In genomic region chr13:33934343-33934742, GRCh38 we compare ENCODE assay signal across 1 cellular context.
TF ChIP-seq lines count a peak whose summit lies in the region.

No MANE protein-coding gene starts in this region.

TF ChIP-seq in GM23338, 12 proteins besides CTCF, POLR2A, EP300 and RAD21 (continued from another document):
- TF ChIP-seq, protein P1, sequence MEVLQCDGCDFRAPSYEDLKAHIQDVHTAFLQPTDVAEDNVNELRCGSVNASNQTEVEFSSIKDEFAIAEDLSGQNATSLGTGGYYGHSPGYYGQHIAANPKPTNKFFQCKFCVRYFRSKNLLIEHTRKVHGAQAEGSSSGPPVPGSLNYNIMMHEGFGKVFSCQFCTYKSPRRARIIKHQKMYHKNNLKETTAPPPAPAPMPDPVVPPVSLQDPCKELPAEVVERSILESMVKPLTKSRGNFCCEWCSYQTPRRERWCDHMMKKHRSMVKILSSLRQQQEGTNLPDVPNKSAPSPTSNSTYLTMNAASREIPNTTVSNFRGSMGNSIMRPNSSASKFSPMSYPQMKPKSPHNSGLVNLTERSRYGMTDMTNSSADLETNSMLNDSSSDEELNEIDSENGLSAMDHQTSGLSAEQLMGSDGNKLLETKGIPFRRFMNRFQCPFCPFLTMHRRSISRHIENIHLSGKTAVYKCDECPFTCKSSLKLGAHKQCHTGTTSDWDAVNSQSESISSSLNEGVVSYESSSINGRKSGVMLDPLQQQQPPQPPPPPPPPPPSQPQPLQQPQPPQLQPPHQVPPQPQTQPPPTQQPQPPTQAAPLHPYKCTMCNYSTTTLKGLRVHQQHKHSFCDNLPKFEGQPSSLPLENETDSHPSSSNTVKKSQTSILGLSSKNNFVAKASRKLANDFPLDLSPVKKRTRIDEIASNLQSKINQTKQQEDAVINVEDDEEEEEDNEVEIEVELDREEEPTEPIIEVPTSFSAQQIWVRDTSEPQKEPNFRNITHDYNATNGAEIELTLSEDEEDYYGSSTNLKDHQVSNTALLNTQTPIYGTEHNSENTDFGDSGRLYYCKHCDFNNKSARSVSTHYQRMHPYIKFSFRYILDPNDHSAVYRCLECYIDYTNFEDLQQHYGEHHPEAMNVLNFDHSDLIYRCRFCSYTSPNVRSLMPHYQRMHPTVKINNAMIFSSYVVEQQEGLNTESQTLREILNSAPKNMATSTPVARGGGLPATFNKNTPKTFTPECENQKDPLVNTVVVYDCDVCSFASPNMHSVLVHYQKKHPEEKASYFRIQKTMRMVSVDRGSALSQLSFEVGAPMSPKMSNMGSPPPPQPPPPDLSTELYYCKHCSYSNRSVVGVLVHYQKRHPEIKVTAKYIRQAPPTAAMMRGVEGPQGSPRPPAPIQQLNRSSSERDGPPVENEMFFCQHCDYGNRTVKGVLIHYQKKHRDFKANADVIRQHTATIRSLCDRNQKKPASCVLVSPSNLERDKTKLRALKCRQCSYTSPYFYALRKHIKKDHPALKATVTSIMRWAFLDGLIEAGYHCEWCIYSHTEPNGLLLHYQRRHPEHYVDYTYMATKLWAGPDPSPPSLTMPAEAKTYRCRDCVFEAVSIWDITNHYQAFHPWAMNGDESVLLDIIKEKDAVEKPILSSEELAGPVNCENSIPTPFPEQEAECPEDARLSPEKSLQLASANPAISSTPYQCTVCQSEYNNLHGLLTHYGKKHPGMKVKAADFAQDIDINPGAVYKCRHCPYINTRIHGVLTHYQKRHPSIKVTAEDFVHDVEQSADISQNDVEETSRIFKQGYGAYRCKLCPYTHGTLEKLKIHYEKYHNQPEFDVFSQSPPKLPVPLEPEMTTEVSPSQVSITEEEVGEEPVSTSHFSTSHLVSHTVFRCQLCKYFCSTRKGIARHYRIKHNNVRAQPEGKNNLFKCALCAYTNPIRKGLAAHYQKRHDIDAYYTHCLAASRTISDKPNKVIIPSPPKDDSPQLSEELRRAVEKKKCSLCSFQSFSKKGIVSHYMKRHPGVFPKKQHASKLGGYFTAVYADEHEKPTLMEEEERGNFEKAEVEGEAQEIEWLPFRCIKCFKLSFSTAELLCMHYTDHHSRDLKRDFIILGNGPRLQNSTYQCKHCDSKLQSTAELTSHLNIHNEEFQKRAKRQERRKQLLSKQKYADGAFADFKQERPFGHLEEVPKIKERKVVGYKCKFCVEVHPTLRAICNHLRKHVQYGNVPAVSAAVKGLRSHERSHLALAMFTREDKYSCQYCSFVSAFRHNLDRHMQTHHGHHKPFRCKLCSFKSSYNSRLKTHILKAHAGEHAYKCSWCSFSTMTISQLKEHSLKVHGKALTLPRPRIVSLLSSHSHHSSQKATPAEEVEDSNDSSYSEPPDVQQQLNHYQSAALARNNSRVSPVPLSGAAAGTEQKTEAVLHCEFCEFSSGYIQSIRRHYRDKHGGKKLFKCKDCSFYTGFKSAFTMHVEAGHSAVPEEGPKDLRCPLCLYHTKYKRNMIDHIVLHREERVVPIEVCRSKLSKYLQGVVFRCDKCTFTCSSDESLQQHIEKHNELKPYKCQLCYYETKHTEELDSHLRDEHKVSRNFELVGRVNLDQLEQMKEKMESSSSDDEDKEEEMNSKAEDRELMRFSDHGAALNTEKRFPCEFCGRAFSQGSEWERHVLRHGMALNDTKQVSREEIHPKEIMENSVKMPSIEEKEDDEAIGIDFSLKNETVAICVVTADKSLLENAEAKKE (CRISPR knock-in tag; IDR thresholded peaks at IDR 0.05), result no peak
- TF ChIP-seq JUNB (IDR thresholded peaks at IDR 0.05; ENCODE audit: unreplicated experiment), result no peak
- TF ChIP-seq, protein P2, sequence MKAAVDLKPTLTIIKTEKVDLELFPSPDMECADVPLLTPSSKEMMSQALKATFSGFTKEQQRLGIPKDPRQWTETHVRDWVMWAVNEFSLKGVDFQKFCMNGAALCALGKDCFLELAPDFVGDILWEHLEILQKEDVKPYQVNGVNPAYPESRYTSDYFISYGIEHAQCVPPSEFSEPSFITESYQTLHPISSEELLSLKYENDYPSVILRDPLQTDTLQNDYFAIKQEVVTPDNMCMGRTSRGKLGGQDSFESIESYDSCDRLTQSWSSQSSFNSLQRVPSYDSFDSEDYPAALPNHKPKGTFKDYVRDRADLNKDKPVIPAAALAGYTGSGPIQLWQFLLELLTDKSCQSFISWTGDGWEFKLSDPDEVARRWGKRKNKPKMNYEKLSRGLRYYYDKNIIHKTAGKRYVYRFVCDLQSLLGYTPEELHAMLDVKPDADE (IDR thresholded peaks at IDR 0.05), result no peak
- TF ChIP-seq STAT1 (IDR thresholded peaks at IDR 0.05; ENCODE audit: unreplicated experiment), result no peak
- TF ChIP-seq REST (IDR thresholded peaks at IDR 0.05; ENCODE audit: unreplicated experiment), result no peak
- no peak for TF ChIP-seq POLR2AphosphoS5 (IDR thresholded peaks at IDR 0.05; ENCODE audit: low read depth)
- no peak for TF ChIP-seq EZH2phosphoT487 (IDR thresholded peaks at IDR 0.05; ENCODE audit: unreplicated experiment)
- TF ChIP-seq ZNF331 (CRISPR knock-in tag; IDR thresholded peaks at IDR 0.05; ENCODE audit: low read depth), result no peak
TF ChIP-seq in GM23338: peak in this region for 0.
